ENCODE assay signal across 9 cellular contexts in the genomic region with DNA sequence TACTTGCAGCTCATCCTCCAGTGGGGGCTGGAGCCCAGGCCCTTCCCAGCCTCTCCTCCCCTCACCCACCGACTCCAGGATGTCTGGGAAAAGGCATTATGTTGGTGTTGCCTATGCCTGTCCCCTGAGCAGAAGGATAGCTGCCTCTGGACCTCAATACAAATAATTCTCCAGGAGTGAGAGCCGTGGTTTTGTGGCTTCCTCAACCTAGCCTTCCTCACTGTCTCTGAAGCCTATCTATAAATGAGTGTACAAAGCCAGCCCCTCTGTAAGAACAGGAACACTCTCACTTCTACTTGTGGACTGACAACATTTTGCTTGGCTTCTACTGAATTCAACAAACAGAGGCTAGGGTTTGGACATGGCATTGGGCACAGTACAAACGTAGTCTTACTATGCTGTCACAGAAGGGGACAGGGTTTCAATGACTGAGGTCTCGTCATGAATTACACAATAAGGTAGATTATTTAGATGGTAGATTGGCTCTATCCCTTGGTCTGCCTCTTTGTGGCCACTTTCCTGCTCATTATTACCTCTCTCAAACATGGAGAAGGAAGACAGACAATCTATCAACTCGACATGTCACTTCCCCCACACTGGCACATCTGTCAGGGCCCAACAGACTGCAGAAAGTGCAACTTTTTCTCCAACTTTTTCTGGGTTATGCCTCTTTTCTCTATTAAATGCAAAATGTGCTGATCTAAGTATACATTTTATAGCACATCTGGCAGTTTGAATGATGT.
DNase-seq lines count a peak whose midpoint lies in the region; ATAC-seq and FAIRE-seq lines count a peak whose summit lies in the region.
"Had no signal": no experiment of that assay in that cellular context is flagged by ENCODE, and none has a peak within 500 bp of the region (broad histone marks: within the 10 kb centered on the region; RNA-seq: fewer than 3 reads in every experiment).

No MANE protein-coding gene starts in this region.

- H3K36me3 ChIP-seq in SJSA1 (peaks cover 5% of the 10 kb centered on the region; the same call in 1 of the 2 replicates), mesendoderm (ENCODE audit: control insufficient read depth, insufficient read depth, low read length) (no peaks in the 10 kb centered on the region)

- no peak overlapping the region for H4K5ac ChIP-seq in mesendoderm (ENCODE audit: low read length)

- no peak overlapping the region for H4K8ac ChIP-seq in mesendoderm (ENCODE audit: low read depth, low read length)

- H3K56ac ChIP-seq in mesendoderm (ENCODE audit: low read length) = no peak overlapping the region

- H2BK5ac ChIP-seq in mesendoderm (ENCODE audit: low read length) = no peak overlapping the region

- no peaks in the 10 kb centered on the region for H3K79me2 ChIP-seq in mesendoderm (ENCODE audit: control insufficient read depth, insufficient read depth, low read length)

- H3K27me3 ChIP-seq in SJSA1 (replicated peaks) (no peaks in the 10 kb centered on the region), mesendoderm (ENCODE audit: insufficient read depth, low read length, poor library complexity) (no peaks in the 10 kb centered on the region)

- H3K18ac ChIP-seq in mesendoderm (ENCODE audit: low read length) = no peak overlapping the region

- no peak overlapping the region for H3K9ac ChIP-seq in mesendoderm (ENCODE audit: low read length)

- no peak overlapping the region for H3K4me2 ChIP-seq in mesendoderm (ENCODE audit: low read length)

- DNase-seq in SJSA1 (ENCODE audit: low read depth in 1 of 2, low spot score in 2 of 2) (peak in 1 of 2 experiments; percentile 45), myocyte (ENCODE audit: low read depth) (peak; percentile 53), urothelium cell line (ENCODE audit: low spot score) (no peak), mesendoderm (no peak), NCI-H69 (lab: John Stamatoyannopoulos, UW) (no peak), NCI-H1930 (lab: John Stamatoyannopoulos, UW) (no peak)
- DNase-seq: foreskin fibroblast had no signal

- no peaks in the 10 kb centered on the region for H3K79me1 ChIP-seq in mesendoderm (ENCODE audit: low read length)

- no peak overlapping the region for H2BK15ac ChIP-seq in mesendoderm (replicated peaks; ENCODE audit: low read depth)

- H2AK5ac ChIP-seq in mesendoderm (ENCODE audit: low read length) = no peak overlapping the region

- H3K4me3 ChIP-seq in SJSA1 (no peak overlapping the region), mesendoderm (ENCODE audit: low read length) (no peak overlapping the region)

- H3K27ac ChIP-seq in SJSA1 (peak overlapping the region; percentile 60), mesendoderm (ENCODE audit: low read depth, low read length) (no peak overlapping the region)

- H3K4me1 ChIP-seq in SJSA1 (replicated peaks) = peaks cover 65% of the 10 kb centered on the region
- H3K4me1 ChIP-seq in mesendoderm (ENCODE audit: control insufficient read depth, low read depth, low read length) = no peaks in the 10 kb centered on the region

- H3K4ac ChIP-seq in mesendoderm (ENCODE audit: low read depth, low read length) = no peak overlapping the region

- H2BK120ac ChIP-seq in mesendoderm (ENCODE audit: low read depth, low read length) = no peak overlapping the region

- ATAC-seq in GM18861 (IDR thresholded peaks at IDR 0.05; ENCODE audit: unreplicated experiment) (peak; percentile 45), HG03045 (IDR thresholded peaks at IDR 0.05; ENCODE audit: unreplicated experiment) (peak; percentile 66)

- no peak overlapping the region for H3K23ac ChIP-seq in mesendoderm (ENCODE audit: low read length)

- no peaks in the 10 kb centered on the region for H3K9me3 ChIP-seq in SJSA1 (replicated peaks)

- WGBS in mesendoderm (ENCODE audit: extremely low coverage, insufficient coverage, low lambda C conversion rate) = no CpG with 5 or more reads among the region's 5 CpGs

- no peak for FAIRE-seq in urothelium cell line (lab: Jason Lieb, UNC)
